ENCODE assay signal across 12 cellular contexts in the genomic region with DNA sequence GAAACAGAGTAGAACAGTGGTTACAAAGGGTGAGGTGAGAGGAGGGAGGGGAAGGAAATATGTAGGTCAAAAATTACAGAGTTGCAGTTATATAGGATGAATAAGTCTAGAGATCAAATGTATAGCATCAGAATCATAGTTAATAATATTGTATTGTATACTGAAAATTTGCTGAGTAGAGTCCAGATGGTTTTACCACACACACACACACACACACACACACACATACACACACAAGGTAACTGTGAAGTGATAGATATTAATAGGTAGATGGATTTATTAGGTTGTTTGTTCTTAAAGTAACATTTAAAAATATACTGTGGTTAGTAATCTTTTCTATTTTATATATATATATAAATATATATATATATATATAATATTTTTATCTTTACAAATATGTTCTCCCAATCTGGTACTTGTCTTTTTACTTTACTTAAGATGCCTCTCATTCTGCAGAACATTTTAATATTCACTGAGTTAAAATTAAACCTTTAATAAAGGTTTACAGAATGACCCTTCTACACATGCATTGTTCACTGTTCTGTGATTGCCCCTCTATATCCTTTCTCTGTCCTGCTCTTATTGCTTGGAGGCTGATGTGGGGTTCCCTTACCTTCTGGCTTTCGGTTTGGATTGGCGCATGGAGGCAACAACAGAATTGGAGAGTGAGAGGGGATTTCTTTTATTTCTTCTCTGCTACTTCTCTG. TPM values are rescaled to one million over a fixed set of nuclear protein-coding genes. Genes with fewer than 3 reads are reported as not detected.
DNase-seq lines count a peak whose midpoint lies in the region; TF ChIP-seq lines count a peak whose summit lies in the region.
"Had no signal": no experiment of that assay in that cellular context is flagged by ENCODE, and none has a peak within 500 bp of the region (broad histone marks: within the 10 kb centered on the region; RNA-seq: fewer than 3 reads in every experiment).

No MANE protein-coding gene starts in this region.

- H4K8ac ChIP-seq in trophoblast cell (ENCODE audit: low read depth, low read length): peak overlapping the region; percentile 93

- peak overlapping the region; percentile 92 for H2AK5ac ChIP-seq in trophoblast cell (ENCODE audit: low read length)

- no peak overlapping the region for H3K18ac ChIP-seq in trophoblast cell (ENCODE audit: low read length)

- H2BK5ac ChIP-seq in trophoblast cell (ENCODE audit: low read depth, low read length, poor library complexity): peak overlapping the region; percentile 97

- peak overlapping the region; percentile 90 for H3K14ac ChIP-seq in trophoblast cell (ENCODE audit: low read length)

- H3K9ac ChIP-seq in trophoblast cell (ENCODE audit: low read length): peak overlapping the region; percentile 67

- peak overlapping the region; percentile 52 for H3K4me3 ChIP-seq in HFF-Myc (replicated peaks; ENCODE audit: low read depth, low read length)
- H3K4me3 ChIP-seq in WERI-Rb-1 (ENCODE audit: low read depth, low read length): peak overlapping the region; percentile 88
- peak overlapping the region; percentile 40 for H3K4me3 ChIP-seq in fibroblast of villous mesenchyme (ENCODE audit: low read depth, low read length)
- H3K4me3 ChIP-seq in trophoblast cell (ENCODE audit: low read depth, low read length): peak overlapping the region; percentile 47
- H3K4me3 ChIP-seq: lung had no signal

- H2BK12ac ChIP-seq in trophoblast cell (ENCODE audit: low read length): peak overlapping the region; percentile 69

- no peaks in the 10 kb centered on the region for H3K36me3 ChIP-seq in WERI-Rb-1
- H3K36me3 ChIP-seq in trophoblast cell (ENCODE audit: control insufficient read depth in 1 of 2, insufficient read depth in 2 of 2, low read length in 2 of 2): no peaks in the 10 kb centered on the region

- peak overlapping the region; percentile 96 for H4K91ac ChIP-seq in trophoblast cell (ENCODE audit: low read depth, low read length)

- DNase-seq in HFF-Myc (ENCODE audit: extremely low read depth, low read depth) (no peak), WERI-Rb-1 (no peak), fibroblast of villous mesenchyme (ENCODE audit: low read depth) (no peak), trophoblast cell (no peak), NCI-H1092 treated with DMSO at 0.1 percent for 48 hours (lab: John Stamatoyannopoulos, UW) (no peak), OCI-M2 (lab: John Stamatoyannopoulos, UW; ENCODE audit: unreplicated experiment) (no peak), T-helper 2 cell (no peak), HUDEP-2 (lab: John Stamatoyannopoulos, UW; ENCODE audit: unreplicated experiment in 76 of 76) (no peak)
- DNase-seq: NCI-H524; stimulated activated CD4-positive, alpha-beta T cell treated with anti-CD3 and anti-CD28 coated beads, Interleukin-15, amount 100 ng/mL, for 24 hours; stimulated activated naive CD4-positive, alpha-beta T cell had no signal

- no CpG with 5 or more reads among the region's 2 CpGs for WGBS in trophoblast cell (ENCODE audit: extremely low coverage, insufficient coverage, insufficient read length)

- H2BK120ac ChIP-seq in trophoblast cell (ENCODE audit: insufficient read depth, low read length, poor library complexity): peak overlapping the region; percentile 100

- peak overlapping the region; percentile 53 for H3K4me2 ChIP-seq in trophoblast cell (ENCODE audit: low read length)

- H3K27ac ChIP-seq in WERI-Rb-1: peak overlapping the region; percentile 95
- peak overlapping the region; percentile 71 for H3K27ac ChIP-seq in trophoblast cell (ENCODE audit: low read depth, low read length)

- no peak overlapping the region for H3K23ac ChIP-seq in trophoblast cell (ENCODE audit: low read length)

- TF ChIP-seq CTCF in HFF-Myc (IDR thresholded peaks at IDR 0.05; ENCODE audit: low read depth, low read length, missing control alignments) (no peak), WERI-Rb-1 (IDR thresholded peaks at IDR 0.05; ENCODE audit: low read depth, low read length) (no peak), fibroblast of villous mesenchyme (IDR thresholded peaks at IDR 0.05; ENCODE audit: insufficient read depth, low read depth, low read length) (no peak)

- no peaks in the 10 kb centered on the region for H3K9me3 ChIP-seq in WERI-Rb-1 (ENCODE audit: severe bottlenecking)
- no peaks in the 10 kb centered on the region for H3K9me3 ChIP-seq in trophoblast cell (ENCODE audit: insufficient read depth, low read depth, low read length)

- peak overlapping the region; percentile 99 for H4K12ac ChIP-seq in trophoblast cell (ENCODE audit: low read depth, low read length)

- H3K27me3 ChIP-seq in WERI-Rb-1 (ENCODE audit: insufficient read depth, low read depth, severe bottlenecking): no peaks in the 10 kb centered on the region
- H3K27me3 ChIP-seq in trophoblast cell (ENCODE audit: insufficient read depth, low read length): no peaks in the 10 kb centered on the region

- peak overlapping the region; percentile 98 for H3K4ac ChIP-seq in trophoblast cell (ENCODE audit: low read depth, low read length)

- H2AFZ ChIP-seq in trophoblast cell (ENCODE audit: insufficient read depth, low read length, poor library complexity): peak overlapping the region; percentile 70

- peaks cover 0 to 2% of the 10 kb centered on the region in 2 experiments for H3K4me1 ChIP-seq in trophoblast cell (ENCODE audit: control insufficient read depth in 1 of 2, insufficient read depth in 2 of 2, low read length in 2 of 2)

- peaks cover 3% of the 10 kb centered on the region for H3K79me1 ChIP-seq in trophoblast cell (ENCODE audit: low read length)

- peaks cover 2% of the 10 kb centered on the region for H3K79me2 ChIP-seq in trophoblast cell (ENCODE audit: control insufficient read depth, insufficient read depth, low read length, poor library complexity)

RNA-seq across cellular contexts. Expression of gene PTCHD4, which starts 0.4 kb away (rescaled TPM):
- 4.2 and 4.7 TPM in 2 replicates for total RNA-seq in fibroblast of villous mesenchyme
- polyA plus RNA-seq in trophoblast cell (2013): 7.5 and 8.1 TPM in 2 replicates
